Comparison of ENCODE assay signal across 8 cellular contexts in genomic region chr3:134250717-134251220, GRCh38. TPM values are rescaled to one million over a fixed set of nuclear protein-coding genes. Genes with fewer than 3 reads are reported as not detected.
DNase-seq lines count a peak whose midpoint lies in the region; TF ChIP-seq lines count a peak whose summit lies in the region.

Gene RYK, minus strand, starts transcription at chr3:134250859. Its CDS starts 205 bp downstream, at chr3:134250654.

- DNase-seq in COLO668 (lab: John Stamatoyannopoulos, UW; ENCODE audit: unreplicated experiment) (peak; percentile 87), GM20000 (ENCODE audit: low spot score) (peak; percentile 93), HT-29 (ENCODE audit: low spot score) (peak; percentile 87), NOMO-1 (lab: John Stamatoyannopoulos, UW; ENCODE audit: unreplicated experiment in 2 of 2) (peak; percentile 67 to 81), mesothelial cell of epicardium (ENCODE audit: low spot score in 2 of 2, unreplicated experiment in 2 of 2) (peak; percentile 53 to 79)
- DNase-seq in activated CD8-positive, alpha-beta memory T cell treated with anti-CD3 and anti-CD28 coated beads, Interleukin-2, amount 50 U/mL, for 24 hours (ENCODE audit: extremely low read depth): peak; percentile 38
- DNase-seq in stimulated activated CD8-positive, alpha-beta memory T cell treated with anti-CD3 and anti-CD28 coated beads, Interleukin-15, amount 100 ng/mL, for 4 hours (ENCODE audit: low read depth in 2 of 2): peak; percentile 42 to 62

- H3K36me3 Mint-ChIP-seq in mesothelial cell of epicardium: peaks cover 2% of the 10 kb centered on the region

- in situ Hi-C loops in endometrial microvascular endothelial cells (cut with HindIII; ENCODE audit: inconsistent ontology term, low pct_unique_long_range_greater_than_20kb, low sequenced_read_pairs): no loop called here

- H3K4me1 Mint-ChIP-seq in mesothelial cell of epicardium: peaks cover 38% of the 10 kb centered on the region

- no peaks in the 10 kb centered on the region for H3K27me3 Mint-ChIP-seq in mesothelial cell of epicardium (ENCODE audit: low read depth)

- peaks cover 7% of the 10 kb centered on the region for H3K9me3 Mint-ChIP-seq in mesothelial cell of epicardium

- peak within 1 kb of the TSS; percentile 94 for H3K4me3 Mint-ChIP-seq in mesothelial cell of epicardium

- TF ChIP-seq CTCF in GM20000 (IDR thresholded peaks at IDR 0.05; ENCODE audit: extremely low read depth, missing control alignments) (no peak), mesothelial cell of epicardium (IDR thresholded peaks at IDR 0.05; ENCODE audit: unreplicated experiment) (no peak)

- H3K27ac Mint-ChIP-seq in mesothelial cell of epicardium: peak within 1 kb of the TSS; percentile 97

RNA-seq across cellular contexts. Expression of gene RYK, which starts in this region (rescaled TPM):
- total RNA-seq in HT-29 (2014; rRNA removed; shearing (Covaris generic)): 42.2 and 56.3 TPM in 2 replicates
- total RNA-seq in endometrial microvascular endothelial cells (ENCODE audit: inconsistent ontology term): 60.0 TPM
- total RNA-seq in mesothelial cell of epicardium: 93.1 to 103 TPM (median 100 TPM) in 3 replicates

Comparison
In these comparisons a context has a peak if more than half of its experiments do, and no peak if none do; other contexts are left out.
1. Peak in every context shown above with its lines: DNase-seq.
2. DNase-seq: peak in every context shown above with its lines; median percentile 93 in GM20000; 87 in COLO668; 87 in HT-29; 74 in NOMO-1; 66 in mesothelial cell of epicardium; 52 in stimulated activated CD8-positive, alpha-beta memory T cell treated with anti-CD3 and anti-CD28 coated beads, Interleukin-15, amount 100 ng/mL, for 4 hours; 38 in activated CD8-positive, alpha-beta memory T cell treated with anti-CD3 and anti-CD28 coated beads, Interleukin-2, amount 50 U/mL, for 24 hours.